Comparison of ENCODE assay signal across 16 cellular contexts in the genomic region with DNA sequence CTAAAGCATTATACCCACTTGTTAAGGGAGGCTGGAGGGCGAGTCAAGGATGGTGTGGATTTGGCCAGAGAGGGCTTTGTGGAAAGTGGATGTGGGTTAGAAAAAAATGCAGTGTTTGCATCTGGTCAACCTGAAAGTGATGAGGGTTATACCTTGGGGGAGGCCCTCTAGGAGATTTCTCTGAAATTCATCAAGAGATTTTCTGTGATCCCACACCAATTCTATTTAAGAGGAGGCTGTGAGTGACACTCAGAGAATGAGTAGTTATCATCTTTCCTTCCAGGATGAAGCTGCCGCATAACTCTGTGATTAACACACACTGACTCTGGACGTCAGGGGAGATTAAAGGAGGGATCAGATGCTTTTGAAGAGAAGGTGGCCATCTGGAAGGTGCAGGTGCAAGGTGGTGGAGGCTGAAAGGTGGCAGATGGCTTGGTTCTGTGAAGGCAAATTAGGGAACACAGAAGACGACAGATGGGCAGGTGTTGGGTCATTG. TPM values are rescaled to one million over a fixed set of nuclear protein-coding genes. Genes with fewer than 3 reads are reported as not detected.
DNase-seq lines count a peak whose midpoint lies in the region; ATAC-seq and TF ChIP-seq lines count a peak whose summit lies in the region.
"Had no signal": no experiment of that assay in that cellular context is flagged by ENCODE, and none has a peak within 500 bp of the region (broad histone marks: within the 10 kb centered on the region; RNA-seq: fewer than 3 reads in every experiment).

No MANE protein-coding gene starts in this region.

- no peaks in the 10 kb centered on the region for H3K36me3 Mint-ChIP-seq in activated naive CD8-positive, alpha-beta T cell treated with anti-CD3 and anti-CD28 coated beads for 36 hours

- H3K9ac ChIP-seq in OCI-LY3 (ENCODE audit: low read length) = no peak overlapping the region

- no peak overlapping the region for H3K27ac Mint-ChIP-seq in activated naive CD8-positive, alpha-beta T cell treated with anti-CD3 and anti-CD28 coated beads for 36 hours
- H3K27ac Mint-ChIP-seq: activated T-helper 17 cell treated with anti-CD3 and anti-CD28 coated beads, Interleukin-2, amount 50 U/mL, for 72 hours; B cell; stimulated activated naive CD8-positive, alpha-beta T cell treated with anti-CD3 and anti-CD28 coated beads, Interleukin-15, Interleukin-2, amounts not matched to agents 100 ng/mL and 50 ng/mL, for 24 hours had no signal

- no peak overlapping the region for H2AFZ ChIP-seq in OCI-LY3 (ENCODE audit: low read depth, low read length)

- no peaks in the 10 kb centered on the region for H3K79me2 ChIP-seq in OCI-LY3 (ENCODE audit: low read length)

- H3K4me1 Mint-ChIP-seq in activated naive CD8-positive, alpha-beta T cell treated with anti-CD3 and anti-CD28 coated beads for 36 hours = no peaks in the 10 kb centered on the region
- H3K4me1 Mint-ChIP-seq: activated T-helper 17 cell treated with anti-CD3 and anti-CD28 coated beads, Interleukin-2, amount 50 U/mL, for 72 hours; B cell had no signal

- intact Hi-C loops in ascending aorta (cut with DNase I) = no loop called here

- peaks cover 9% of the 10 kb centered on the region for H3K27me3 Mint-ChIP-seq in activated naive CD8-positive, alpha-beta T cell treated with anti-CD3 and anti-CD28 coated beads for 36 hours

- H3K4me3 ChIP-seq in OCI-LY3 (ENCODE audit: low read length) (0 out of 2 replicates have a peak overlapping the region, but pooled peaks have one; percentile 5), ascending aorta (no peak overlapping the region)
- H3K4me3 ChIP-seq: dorsolateral prefrontal cortex, lung, right lobe of liver had no signal

- H3K27me3 ChIP-seq in OCI-LY3 (ENCODE audit: low read depth, low read length) (peaks cover 73% of the 10 kb centered on the region), ascending aorta (no peaks in the 10 kb centered on the region)
- H3K27me3 ChIP-seq: dorsolateral prefrontal cortex, right lobe of liver had no signal

- H3K36me3 ChIP-seq in OCI-LY3 (replicated peaks; ENCODE audit: low read depth, low read length) (no peaks in the 10 kb centered on the region), ascending aorta (no peaks in the 10 kb centered on the region)
- H3K36me3 ChIP-seq: right lobe of liver had no signal

- peak overlapping the region; percentile 50 for H3K4me2 ChIP-seq in OCI-LY3 (ENCODE audit: low read length)

- peak; percentile 70 for ATAC-seq in GM19463 (IDR thresholded peaks at IDR 0.05; ENCODE audit: unreplicated experiment)
- ATAC-seq in HG03469 (IDR thresholded peaks at IDR 0.05; ENCODE audit: unreplicated experiment) = no peak
- ATAC-seq: activated T-helper 17 cell treated with anti-CD3 and anti-CD28 coated beads, Interleukin-2, amount 50 U/mL, for 72 hours; right lobe of liver had no signal

- no peak for TF ChIP-seq CTCF in OCI-LY3 (IDR thresholded peaks at IDR 0.05; ENCODE audit: low read depth, low read length)
- no peak for TF ChIP-seq CTCF in ascending aorta (IDR thresholded peaks at IDR 0.05)

- no peaks in the 10 kb centered on the region for H3K9me3 Mint-ChIP-seq in activated naive CD8-positive, alpha-beta T cell treated with anti-CD3 and anti-CD28 coated beads for 36 hours
- H3K9me3 Mint-ChIP-seq: activated T-helper 17 cell treated with anti-CD3 and anti-CD28 coated beads, Interleukin-2, amount 50 U/mL, for 72 hours; stimulated activated naive CD8-positive, alpha-beta T cell treated with anti-CD3 and anti-CD28 coated beads, Interleukin-15, Interleukin-2, amounts not matched to agents 100 ng/mL and 50 ng/mL, for 24 hours had no signal

- H3K4me1 ChIP-seq in OCI-LY3 (ENCODE audit: low read length) (peaks cover 33% of the 10 kb centered on the region), ascending aorta (no peaks in the 10 kb centered on the region)
- H3K4me1 ChIP-seq: right lobe of liver had no signal

- DNase-seq in DMS 273 (lab: John Stamatoyannopoulos, UW; ENCODE audit: unreplicated experiment) (peak; percentile 92), NCI-H1105 (lab: John Stamatoyannopoulos, UW) (peak; percentile 28), foreskin melanocyte (no peak), ascending aorta (ENCODE audit: low spot score in 2 of 2) (no peak)
- no peak for DNase-seq in activated naive CD8-positive, alpha-beta T cell treated with anti-CD3 and anti-CD28 coated beads for 36 hours
- DNase-seq: NCI-H2081 treated with DMSO at 0.1 percent for 48 hours, right lobe of liver had no signal

- no peak overlapping the region for H3K4me3 Mint-ChIP-seq in activated naive CD8-positive, alpha-beta T cell treated with anti-CD3 and anti-CD28 coated beads for 36 hours
- H3K4me3 Mint-ChIP-seq: activated T-helper 17 cell treated with anti-CD3 and anti-CD28 coated beads, Interleukin-2, amount 50 U/mL, for 72 hours; B cell; stimulated activated naive CD8-positive, alpha-beta T cell treated with anti-CD3 and anti-CD28 coated beads, Interleukin-15, Interleukin-2, amounts not matched to agents 100 ng/mL and 50 ng/mL, for 24 hours had no signal

- no peaks in the 10 kb centered on the region for H4K20me1 ChIP-seq in OCI-LY3 (ENCODE audit: insufficient read depth, low read length)

- H3K27ac ChIP-seq in OCI-LY3 (ENCODE audit: low read length) = no peak overlapping the region
- H3K27ac ChIP-seq in ascending aorta = no peak overlapping the region
- H3K27ac ChIP-seq: dorsolateral prefrontal cortex, right lobe of liver, RWPE1 had no signal

- no peaks in the 10 kb centered on the region for H3K9me3 ChIP-seq in OCI-LY3 (ENCODE audit: insufficient read depth, low read length)
- no peaks in the 10 kb centered on the region for H3K9me3 ChIP-seq in ascending aorta
- H3K9me3 ChIP-seq: right lobe of liver had no signal

RNA-seq across cellular contexts. Expression of a gene that starts 54.8 kb away (rescaled TPM):
- 10 to 100 TPM; 33.5 to 34.3 TPM for total RNA-seq in activated naive CD8-positive, alpha-beta T cell treated with anti-CD3 and anti-CD28 coated beads for 36 hours
- 17.0 TPM for total RNA-seq in ascending aorta

RNA-seq across cellular contexts. Expression of a gene that starts 54.9 kb away (rescaled TPM):
- 10 to 100 TPM; 21.8 to 22.0 TPM for total RNA-seq in activated naive CD8-positive, alpha-beta T cell treated with anti-CD3 and anti-CD28 coated beads for 36 hours
- 5.3 TPM for total RNA-seq in ascending aorta

RNA-seq across cellular contexts. Expression of a gene that starts 56.8 kb away (rescaled TPM):
- not detected for total RNA-seq in activated naive CD8-positive, alpha-beta T cell treated with anti-CD3 and anti-CD28 coated beads for 36 hours
- total RNA-seq in ascending aorta = 156 TPM
- total RNA-seq: activated T-helper 17 cell treated with anti-CD3 and anti-CD28 coated beads, Interleukin-2, amount 50 U/mL, for 72 hours; B cell had no signal

Comparison
In these comparisons a context has a peak if more than half of its experiments do, and no peak if none do; other contexts are left out.
1. DNase-seq: peak in DMS 273 (single experiment) and NCI-H1105 (single experiment); none in foreskin melanocyte (single experiment), activated naive CD8-positive, alpha-beta T cell treated with anti-CD3 and anti-CD28 coated beads for 36 hours (single experiment) and ascending aorta (0 of 2).
2. RNA of a gene that starts 56.8 kb away (total RNA-seq): 156 TPM in ascending aorta (single experiment); not detected in activated naive CD8-positive, alpha-beta T cell treated with anti-CD3 and anti-CD28 coated beads for 36 hours; every median in the first group is over 100 times any median in the second.